Comparison of ENCODE assay signal across 8 cellular contexts in the genomic region with DNA sequence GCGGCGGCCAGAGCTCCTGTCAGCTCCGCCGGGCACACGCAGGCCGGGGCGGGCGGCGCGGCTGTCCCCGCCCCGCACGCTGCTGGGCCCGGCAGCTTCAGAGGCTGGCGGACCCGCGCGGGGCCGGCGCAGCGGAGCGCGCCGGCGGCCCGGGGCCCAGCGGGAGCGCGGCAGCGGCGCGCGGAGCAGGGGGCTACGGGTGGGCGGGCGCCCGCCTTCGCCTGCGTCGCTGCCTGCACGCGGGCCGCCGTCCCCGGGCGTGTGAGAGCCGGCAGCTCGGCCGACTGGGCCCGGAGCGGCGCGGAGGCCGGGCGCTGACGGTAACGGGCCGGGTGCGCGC. TPM values are rescaled to one million over a fixed set of nuclear protein-coding genes. Genes with fewer than 3 reads are reported as not detected.
DNase-seq lines count a peak whose midpoint lies in the region; ATAC-seq, FAIRE-seq and TF ChIP-seq lines count a peak whose summit lies in the region.

No MANE protein-coding gene starts in this region.

- H4K20me1 ChIP-seq in MM.1S (ENCODE audit: insufficient read depth, low read length) (no peaks in the 10 kb centered on the region), endothelial cell of umbilical vein (replicated peaks; ENCODE audit: control insufficient read depth, extremely low read depth, insufficient read depth, low read length) (no peaks in the 10 kb centered on the region)

- intact Hi-C loops in endothelial cell of umbilical vein (cut with micrococcal nuclease): loop anchor here (1.0 kb wide), 1 partner anchor 29 kb away; no protein-coding TSS in a partner anchor

- no peak overlapping the region for H3K4me2 ChIP-seq in MM.1S (ENCODE audit: low read depth, low read length)
- H3K4me2 ChIP-seq in endothelial cell of umbilical vein (ENCODE audit: insufficient read depth, low read length): peak overlapping the region; percentile 92

- peaks cover 5% of the 10 kb centered on the region; the same call in 1 of the 2 replicates for H3K4me1 ChIP-seq in MM.1S (ENCODE audit: low read length)
- H3K4me1 ChIP-seq in endothelial cell of umbilical vein (ENCODE audit: control insufficient read depth, extremely low read depth, insufficient read depth, low read length): peaks cover 17% of the 10 kb centered on the region

- no peak overlapping the region for H2AFZ ChIP-seq in MM.1S (ENCODE audit: low read length)
- peak overlapping the region; percentile 94 for H2AFZ ChIP-seq in endothelial cell of umbilical vein (ENCODE audit: low read depth, low read length)

- CTCF ChIA-PET in endothelial cell of umbilical vein (lab: Charles Lee): interaction anchor here (0.8 to 7.3 kb wide), 10 partner anchors 15 to 612 kb away, joined by 3 to 57 read pairs (median 4); a partner anchor contains a TSS

- ATAC-seq in GM18519 (IDR thresholded peaks at IDR 0.05; ENCODE audit: low FRiP score, unreplicated experiment) (peak; percentile 17), HG03135 (IDR thresholded peaks at IDR 0.05; ENCODE audit: unreplicated experiment) (no peak)

- no peaks in the 10 kb centered on the region for H3K27me3 ChIP-seq in MM.1S (replicated peaks; ENCODE audit: insufficient read depth, low read length)
- no peaks in the 10 kb centered on the region for H3K27me3 ChIP-seq in endothelial cell of umbilical vein (ENCODE audit: control insufficient read depth in 2 of 2, insufficient read depth in 2 of 2, low read length in 2 of 2)

- BruUV-seq in endothelial cell of umbilical vein (replicated peaks; lab: Mats Ljungman, UMichigan): no TSS peak

- dilution Hi-C loops in endothelial cell of umbilical vein (cut with MboI; ENCODE audit: extremely low pct_ligation_motif_present, low sequenced_read_pairs): no loop called here

- H3K4me3 ChIP-seq in MM.1S (ENCODE audit: low read length) (peak overlapping the region; percentile 87), endothelial cell of umbilical vein (replicated peaks in 1 of 3; ENCODE audit: insufficient read depth in 1 of 3, low read depth in 1 of 3, low read length in 3 of 3) (peak overlapping the region; percentile 68 to 87 (median 79)), retinal pigment epithelial cell (ENCODE audit: low read length) (peak overlapping the region; percentile 77)

- H3K9me2 ChIP-seq in MM.1S (replicated peaks; ENCODE audit: insufficient read depth, low read length): no peaks in the 10 kb centered on the region

- H3K9me1 ChIP-seq in endothelial cell of umbilical vein (replicated peaks; ENCODE audit: control insufficient read depth, extremely low read depth, insufficient read depth, low read length): no peaks in the 10 kb centered on the region

- H3K9ac ChIP-seq in MM.1S (ENCODE audit: low read length) (peak overlapping the region; percentile 73), endothelial cell of umbilical vein (replicated peaks; ENCODE audit: extremely low read depth, insufficient read depth, low read length) (peak overlapping the region; percentile 58)

- DNase-seq in MM.1S: no peak
- no peak for DNase-seq in endothelial cell of umbilical vein (ENCODE audit: low read depth, low spot score)
- DNase-seq in retinal pigment epithelial cell (ENCODE audit: low read depth): no peak
- DNase-seq in NOMO-1 treated with dmso at 0.1 percent for 144 hours (lab: John Stamatoyannopoulos, UW; ENCODE audit: unreplicated experiment): no peak
- no peak for DNase-seq in inferior parietal cortex (ENCODE audit: extremely low spot score)
- DNase-seq in hepatic stellate cell (ENCODE audit: low spot score): no peak

- H3K79me2 ChIP-seq in MM.1S (ENCODE audit: low read length) (peaks cover 25% of the 10 kb centered on the region), endothelial cell of umbilical vein (ENCODE audit: control insufficient read depth, insufficient read depth, low read length) (peaks cover 4% of the 10 kb centered on the region)

- no peak for TF ChIP-seq POLR2A in endothelial cell of umbilical vein (IDR thresholded peaks at IDR 0.05; ENCODE audit: low read depth, low read length)

- peaks cover 21% of the 10 kb centered on the region for H3F3A ChIP-seq in MM.1S (ENCODE audit: insufficient read depth, low read length)

- POLR2A ChIA-PET in endothelial cell of umbilical vein (lab: Charles Lee): interaction anchor here (0.6 to 1.1 kb wide), 2 partner anchors 253 to 883 kb away, joined by 3 to 5 read pairs; no protein-coding TSS in a partner anchor

- TF ChIP-seq CTCF in MM.1S (IDR thresholded peaks at IDR 0.05; ENCODE audit: low read length) (no peak), endothelial cell of umbilical vein (IDR thresholded peaks at IDR 0.05; ENCODE audit: extremely low read depth in 1 of 2, insufficient read depth in 1 of 2, low read depth in 1 of 2, low read length in 2 of 2) (no peak), retinal pigment epithelial cell (conservative IDR thresholded peaks at IDR 0.05; ENCODE audit: low read depth, low read length) (no peak)

- FAIRE-seq in endothelial cell of umbilical vein (lab: Jason Lieb, UNC): no peak

- peak overlapping the region; percentile 77; the same call in 1 of the 2 replicates for H3K27ac ChIP-seq in MM.1S (ENCODE audit: low read length)
- H3K27ac ChIP-seq in endothelial cell of umbilical vein (ENCODE audit: insufficient read depth, low read depth, low read length): peak overlapping the region; percentile 51

- no peaks in the 10 kb centered on the region for H3K9me3 ChIP-seq in MM.1S (replicated peaks; ENCODE audit: insufficient read depth, low read length)
- no peaks in the 10 kb centered on the region for H3K9me3 ChIP-seq in endothelial cell of umbilical vein (replicated peaks; ENCODE audit: control insufficient read depth, insufficient read depth, low read length)

- H3K36me3 ChIP-seq in MM.1S (replicated peaks; ENCODE audit: insufficient read depth, low read length): 0 out of 2 replicates have a peak, but pooled peaks cover 8% of the 10 kb centered on the region
- peaks cover 0 to 22% of the 10 kb centered on the region in 2 experiments for H3K36me3 ChIP-seq in endothelial cell of umbilical vein (ENCODE audit: control insufficient read depth in 2 of 2, extremely low read depth in 1 of 2, insufficient read depth in 2 of 2, low read length in 2 of 2)

TF ChIP-seq in endothelial cell of umbilical vein, 7 proteins besides CTCF, POLR2A, EP300 and RAD21 (continues in another document):
- TF ChIP-seq POLR2AphosphoS5 (IDR thresholded peaks at IDR 0.05; ENCODE audit: insufficient read depth, low read depth, low read length) (peak; percentile 1), FOS (IDR thresholded peaks at IDR 0.05; ENCODE audit: borderline replicate concordance, insufficient read depth, low read length) (no peak)

RNA-seq across cellular contexts. Expression of a gene that starts 0.5 kb away (rescaled TPM):
- total RNA-seq in endothelial cell of umbilical vein: 52.1 and 60.9 TPM in 2 replicates
- 77.7 and 106 TPM in 2 replicates for polyA plus RNA-seq in endothelial cell of umbilical vein
- polyA plus RNA-seq in endothelial cell of umbilical vein (2011; cell fraction: cytosol; rRNA removed): 44.3 and 51.6 TPM in 2 replicates
- 343 and 437 TPM in 2 replicates for polyA plus RNA-seq in endothelial cell of umbilical vein (2011; cell fraction: nucleus; rRNA removed)
- polyA plus RNA-seq in endothelial cell of umbilical vein (2012): 26.6 and 30.2 TPM in 2 replicates
- polyA minus RNA-seq in endothelial cell of umbilical vein: 117 and 125 TPM in 2 replicates
- polyA minus RNA-seq in endothelial cell of umbilical vein (2011; cell fraction: cytosol; rRNA and poly(A)+ RNA removed): 28.1 TPM
- 75.6 and 91.6 TPM in 2 replicates for polyA minus RNA-seq in endothelial cell of umbilical vein (2011; cell fraction: nucleus; rRNA and poly(A)+ RNA removed)

RNA-seq across cellular contexts. Expression of a gene that starts 18.3 kb away (rescaled TPM):
- total RNA-seq in endothelial cell of umbilical vein: 51.0 and 58.1 TPM in 2 replicates
- polyA plus RNA-seq in endothelial cell of umbilical vein: 41.5 and 55.7 TPM in 2 replicates
- polyA plus RNA-seq in endothelial cell of umbilical vein (2011; cell fraction: cytosol; rRNA removed): 18.9 and 25.9 TPM in 2 replicates
- 161 and 177 TPM in 2 replicates for polyA plus RNA-seq in endothelial cell of umbilical vein (2011; cell fraction: nucleus; rRNA removed)
- polyA plus RNA-seq in endothelial cell of umbilical vein (2012): 27.7 and 29.2 TPM in 2 replicates
- polyA minus RNA-seq in endothelial cell of umbilical vein: 30.5 and 44.9 TPM in 2 replicates
- not detected for polyA minus RNA-seq in endothelial cell of umbilical vein (2011; cell fraction: cytosol; rRNA and poly(A)+ RNA removed)
- 38.1 and 49.3 TPM in 2 replicates for polyA minus RNA-seq in endothelial cell of umbilical vein (2011; cell fraction: nucleus; rRNA and poly(A)+ RNA removed)

RNA-seq across cellular contexts. Expression of a gene that starts 29.7 kb away (rescaled TPM):
- total RNA-seq in endothelial cell of umbilical vein: 12.3 and 16.0 TPM in 2 replicates
- 20.2 and 21.8 TPM in 2 replicates for polyA plus RNA-seq in endothelial cell of umbilical vein
- polyA plus RNA-seq in endothelial cell of umbilical vein (2011; cell fraction: cytosol; rRNA removed): 18.9 and 19.0 TPM in 2 replicates
- 10.1 and 11.8 TPM in 2 replicates for polyA plus RNA-seq in endothelial cell of umbilical vein (2011; cell fraction: nucleus; rRNA removed)
- 13.1 and 15.1 TPM in 2 replicates for polyA plus RNA-seq in endothelial cell of umbilical vein (2012)
- 12.8 TPM in 2 replicates for polyA minus RNA-seq in endothelial cell of umbilical vein
- polyA minus RNA-seq in endothelial cell of umbilical vein (2011; cell fraction: cytosol; rRNA and poly(A)+ RNA removed): 13.5 TPM
- 3.1 and 3.9 TPM in 2 replicates for polyA minus RNA-seq in endothelial cell of umbilical vein (2011; cell fraction: nucleus; rRNA and poly(A)+ RNA removed)

RNA-seq across cellular contexts. Expression of a gene that starts 32.5 kb away (rescaled TPM):
- 106 and 108 TPM in 2 replicates for total RNA-seq in endothelial cell of umbilical vein
- polyA plus RNA-seq in endothelial cell of umbilical vein: 103 and 111 TPM in 2 replicates
- polyA plus RNA-seq in endothelial cell of umbilical vein (2011; cell fraction: cytosol; rRNA removed): 85.2 and 85.7 TPM in 2 replicates
- 175 and 176 TPM in 2 replicates for polyA plus RNA-seq in endothelial cell of umbilical vein (2011; cell fraction: nucleus; rRNA removed)
- polyA plus RNA-seq in endothelial cell of umbilical vein (2012): 80.0 and 83.1 TPM in 2 replicates
- polyA minus RNA-seq in endothelial cell of umbilical vein: 108 and 130 TPM in 2 replicates
- 56.5 TPM for polyA minus RNA-seq in endothelial cell of umbilical vein (2011; cell fraction: cytosol; rRNA and poly(A)+ RNA removed)
- 45.1 and 71.0 TPM in 2 replicates for polyA minus RNA-seq in endothelial cell of umbilical vein (2011; cell fraction: nucleus; rRNA and poly(A)+ RNA removed)

RNA-seq across cellular contexts. Expression of a gene that starts 34.2 kb away (rescaled TPM):
- total RNA-seq in endothelial cell of umbilical vein: 131 and 145 TPM in 2 replicates
- polyA plus RNA-seq in endothelial cell of umbilical vein: 77.4 and 96.9 TPM in 2 replicates
- polyA plus RNA-seq in endothelial cell of umbilical vein (2011; cell fraction: cytosol; rRNA removed): 63.5 and 73.8 TPM in 2 replicates
- 43.0 and 46.4 TPM in 2 replicates for polyA plus RNA-seq in endothelial cell of umbilical vein (2011; cell fraction: nucleus; rRNA removed)
- polyA plus RNA-seq in endothelial cell of umbilical vein (2012): 95.2 and 109 TPM in 2 replicates
- 68.7 and 78.2 TPM in 2 replicates for polyA minus RNA-seq in endothelial cell of umbilical vein
- 30.7 TPM for polyA minus RNA-seq in endothelial cell of umbilical vein (2011; cell fraction: cytosol; rRNA and poly(A)+ RNA removed)
- polyA minus RNA-seq in endothelial cell of umbilical vein (2011; cell fraction: nucleus; rRNA and poly(A)+ RNA removed): 20.4 and 25.7 TPM in 2 replicates
